ENCODE assay signal across 24 cellular contexts in the genomic region with DNA sequence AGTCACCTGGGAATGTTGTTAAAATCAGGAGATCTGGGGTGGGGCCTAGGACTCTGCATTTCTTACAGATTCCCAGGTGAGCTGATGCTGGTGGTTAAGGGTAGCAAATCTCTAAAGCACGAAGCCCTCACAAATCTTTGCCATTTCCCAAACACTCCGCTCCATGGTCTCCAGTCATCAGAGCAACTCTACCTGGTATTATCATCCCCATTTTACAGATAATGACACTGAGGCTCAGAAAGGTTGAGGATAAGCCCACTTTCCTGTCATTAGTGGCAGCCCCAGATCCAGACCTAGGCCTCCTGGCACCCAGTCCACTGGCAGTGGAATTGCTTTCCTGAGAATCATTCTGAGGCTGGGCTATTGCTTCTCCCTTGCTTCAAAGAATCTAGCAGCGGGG. TPM values are rescaled to one million over a fixed set of nuclear protein-coding genes. Genes with fewer than 3 reads are reported as not detected.
"Had no signal": no experiment of that assay in that cellular context is flagged by ENCODE, and none has a peak within 500 bp of the region (broad histone marks: within the 10 kb centered on the region; RNA-seq: fewer than 3 reads in every experiment).

No MANE protein-coding gene starts in this region.

- H3K4me1 Mint-ChIP-seq: activated naive CD4-positive, alpha-beta T cell treated with anti-CD3 and anti-CD28 coated beads, Interleukin-2, amount 50 U/mL, for 24 hours had no signal

- H3K27me3 Mint-ChIP-seq: activated CD4-positive, alpha-beta memory T cell treated with anti-CD3 and anti-CD28 coated beads for 36 hours; activated CD4-positive, alpha-beta T cell treated with anti-CD3 and anti-CD28 coated beads, Interleukin-2, amount 10 ng/mL, durations not matched to agents 7 days and 5 days; activated naive CD4-positive, alpha-beta T cell treated with anti-CD3 and anti-CD28 coated beads, Interleukin-2, amount 50 U/mL, for 24 hours had no signal

- FAIRE-seq: colon, RCC 7860, TTC549 had no signal

- H3K36me3 ChIP-seq: brain microvascular endothelial cell, cardiac muscle cell had no signal

- DNase-seq: activated CD4-positive, alpha-beta memory T cell treated with anti-CD3 and anti-CD28 coated beads for 36 hours; activated CD4-positive, alpha-beta T cell treated with anti-CD3 and anti-CD28 coated beads, Interleukin-2, amount 10 ng/mL, durations not matched to agents 7 days and 5 days; activated CD4-positive, CD25-positive, alpha-beta regulatory T cell; activated CD8-positive, alpha-beta memory T cell treated with anti-CD3 and anti-CD28 coated beads for 24 hours; activated T-cell treated with anti-CD3 and anti-CD28 coated beads, Interleukin-2, amount 50 U/mL, for 4 hours; brain microvascular endothelial cell; Karpas-422; MM.1S; NCI-H1105; NCI-H1436; NCI-H1694 treated with DMSO at 0.1 percent for 48 hours; NCI-H2029 treated with DMSO at 0.1 percent for 48 hours; NCI-H345; NCI-H510A; SHP77 treated with DMSO at 0.1 percent for 48 hours; T-helper 9 cell had no signal

- H3K4me3 Mint-ChIP-seq: activated CD4-positive, alpha-beta memory T cell treated with anti-CD3 and anti-CD28 coated beads for 36 hours; activated CD4-positive, alpha-beta T cell treated with anti-CD3 and anti-CD28 coated beads, Interleukin-2, amount 10 ng/mL, durations not matched to agents 7 days and 5 days; activated naive CD4-positive, alpha-beta T cell treated with anti-CD3 and anti-CD28 coated beads, Interleukin-2, amount 50 U/mL, for 24 hours; activated T-cell treated with anti-CD3 and anti-CD28 coated beads, Interleukin-2, amount 50 U/mL, for 4 hours; T-helper 1 cell treated with Interleukin-12 subunit alpha and Interleukin-12 subunit beta and Interleukin-4 antibody, amounts not matched to agents 30 μg/mL and 1 μg/mL, for 36 hours had no signal

- H3K4me3 ChIP-seq: cardiac muscle cell had no signal

- H3K27ac ChIP-seq: brain microvascular endothelial cell, cardiac muscle cell had no signal

- H3K27me3 ChIP-seq: brain microvascular endothelial cell, cardiac muscle cell had no signal

- H3K27ac Mint-ChIP-seq: activated CD4-positive, alpha-beta memory T cell treated with anti-CD3 and anti-CD28 coated beads for 36 hours; activated CD4-positive, alpha-beta T cell treated with anti-CD3 and anti-CD28 coated beads, Interleukin-2, amount 10 ng/mL, durations not matched to agents 7 days and 5 days; activated naive CD4-positive, alpha-beta T cell treated with anti-CD3 and anti-CD28 coated beads, Interleukin-2, amount 50 U/mL, for 24 hours; activated T-helper 2 cell treated with anti-CD3 and anti-CD28 coated beads, Interferon-gamma antibody, Interleukin-2, Interleukin-4, amounts not matched to agents 10 μg/mL and 5 μg/mL and 100 μg/mL, durations not matched to agents 14 hours and 24 hours and 36 hours; T-helper 1 cell treated with Interleukin-12 subunit alpha and Interleukin-12 subunit beta and Interleukin-4 antibody, amounts not matched to agents 30 μg/mL and 1 μg/mL, for 36 hours had no signal

- ATAC-seq: activated T-cell treated with anti-CD3 and anti-CD28 coated beads, Interleukin-2, amount 50 U/mL, for 4 hours had no signal

- H3K9me3 Mint-ChIP-seq: activated CD4-positive, alpha-beta memory T cell treated with anti-CD3 and anti-CD28 coated beads for 36 hours; activated CD4-positive, alpha-beta T cell treated with anti-CD3 and anti-CD28 coated beads, Interleukin-2, amount 10 ng/mL, durations not matched to agents 7 days and 5 days; activated naive CD4-positive, alpha-beta T cell treated with anti-CD3 and anti-CD28 coated beads, Interleukin-2, amount 50 U/mL, for 24 hours; activated T-cell treated with anti-CD3 and anti-CD28 coated beads, Interleukin-2, amount 50 U/mL, for 4 hours; activated T-helper 2 cell treated with anti-CD3 and anti-CD28 coated beads, Interferon-gamma antibody, Interleukin-2, Interleukin-4, amounts not matched to agents 10 μg/mL and 5 μg/mL and 100 μg/mL, durations not matched to agents 14 hours and 24 hours and 36 hours; T-helper 1 cell treated with Interleukin-12 subunit alpha and Interleukin-12 subunit beta and Interleukin-4 antibody, amounts not matched to agents 30 μg/mL and 1 μg/mL, for 36 hours had no signal

RNA-seq across cellular contexts. Expression of a gene that starts 27.2 kb away (rescaled TPM):
- total RNA-seq: activated CD4-positive, alpha-beta memory T cell treated with anti-CD3 and anti-CD28 coated beads for 36 hours had no signal

RNA-seq across cellular contexts. Expression of a gene that starts 32.3 kb away (rescaled TPM):
- total RNA-seq: activated CD4-positive, alpha-beta memory T cell treated with anti-CD3 and anti-CD28 coated beads for 36 hours; activated CD4-positive, alpha-beta T cell treated with anti-CD3 and anti-CD28 coated beads, Interleukin-2, amount 10 ng/mL, durations not matched to agents 7 days and 5 days; activated T-cell treated with anti-CD3 and anti-CD28 coated beads, Interleukin-2, amount 50 U/mL, for 4 hours; activated T-helper 2 cell treated with anti-CD3 and anti-CD28 coated beads, Interferon-gamma antibody, Interleukin-2, Interleukin-4, amounts not matched to agents 10 μg/mL and 5 μg/mL and 100 μg/mL, durations not matched to agents 14 hours and 24 hours and 36 hours; cardiac muscle cell; SK-MEL-5 had no signal
